In the genomic region with DNA sequence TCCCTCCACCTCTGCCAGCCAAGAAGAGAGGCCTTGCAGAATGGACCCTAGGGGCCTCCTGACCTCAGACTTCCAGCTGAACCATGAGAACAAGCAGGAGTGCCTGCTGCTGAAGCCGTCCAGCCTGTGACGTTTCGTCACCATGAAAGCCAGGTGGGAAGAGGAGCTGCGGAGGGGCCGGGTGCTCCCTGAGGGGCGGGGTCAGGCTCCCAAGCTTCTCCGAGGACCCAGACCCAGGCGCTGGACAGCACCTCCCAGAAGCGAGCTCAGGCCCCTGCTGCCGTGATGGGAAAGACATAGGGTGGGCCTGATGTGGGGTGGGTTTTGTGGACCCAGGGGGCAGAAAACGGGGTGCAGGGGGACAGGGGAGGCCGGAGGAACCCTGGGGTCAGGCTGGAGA, we compare ENCODE assay signal across 20 cellular contexts.
DNase-seq lines count a peak whose midpoint lies in the region; ATAC-seq, FAIRE-seq and TF ChIP-seq lines count a peak whose summit lies in the region.
"Had no signal": no experiment of that assay in that cellular context is flagged by ENCODE, and none has a peak within 500 bp of the region (broad histone marks: within the 10 kb centered on the region; RNA-seq: fewer than 3 reads in every experiment).

No MANE protein-coding gene starts in this region.

- FAIRE-seq in frontal cortex (lab: Jason Lieb, UNC) = no peak
- FAIRE-seq: RCC 7860 had no signal

- TF ChIP-seq CTCF in GM23338 (conservative IDR thresholded peaks at IDR 0.05; ENCODE audit: low read depth in 2 of 2) = no peak
- TF ChIP-seq CTCF in HEK293 (tag by site-specific recombination; IDR thresholded peaks at IDR 0.05) = no peak
- no peak for TF ChIP-seq CTCF in nephron progenitor cell (IDR thresholded peaks at IDR 0.05)
- no peak for TF ChIP-seq CTCF in CD8-positive, alpha-beta T cell (IDR thresholded peaks at IDR 0.05)

- intact Hi-C loops in CD8-positive, alpha-beta T cell (cut with DNase I, micrococcal nuclease) = no loop called here

- H3K9me3 Mint-ChIP-seq in GM23338 = peaks cover 12% of the 10 kb centered on the region
- peaks cover 13% of the 10 kb centered on the region for H3K9me3 Mint-ChIP-seq in nephron progenitor cell
- H3K9me3 Mint-ChIP-seq in CD8-positive, alpha-beta T cell = peaks cover 9% of the 10 kb centered on the region

- H3K4me1 Mint-ChIP-seq in GM23338 = peaks cover 14% of the 10 kb centered on the region
- H3K4me1 Mint-ChIP-seq in nephron progenitor cell = peaks cover 22% of the 10 kb centered on the region
- H3K4me1 Mint-ChIP-seq in CD8-positive, alpha-beta T cell (ENCODE audit: low read depth) = no peaks in the 10 kb centered on the region
- H3K4me1 Mint-ChIP-seq: CD4-positive, CD25-positive, alpha-beta regulatory T cell had no signal

- H3K4me3 ChIP-seq in GM23338 (no peak overlapping the region), HEK293 (ENCODE audit: low read depth, low read length) (no peak overlapping the region)
- no peak overlapping the region for H3K4me3 ChIP-seq in CD8-positive, alpha-beta T cell (ENCODE audit: low read depth, low read length)

- CTCF ChIA-PET in HEK293 (lab: Yijun Ruan, JAX) = interaction anchor here (1.0 to 1.3 kb wide), 2 partner anchors 12 to 86 kb away, joined by 3 to 4 read pairs; no protein-coding TSS in a partner anchor
- CTCF ChIA-PET in CD8-positive, alpha-beta T cell (lab: Charles Lee) = no interaction called here

- H3K36me3 ChIP-seq in GM23338 (ENCODE audit: insufficient read depth) (no peaks in the 10 kb centered on the region), HEK293 (ENCODE audit: control insufficient read depth in 2 of 2, insufficient read depth in 1 of 2, low read length in 2 of 2) (no peaks in the 10 kb centered on the region)
- H3K36me3 ChIP-seq in CD8-positive, alpha-beta T cell (ENCODE audit: insufficient read depth, low read length) = no peaks in the 10 kb centered on the region

- H3K4me2 ChIP-seq in GM23338 = no peak overlapping the region

- peak; percentile 49 for DNase-seq in GM23338 (ENCODE audit: low spot score)
- peak; percentile 76 for DNase-seq in iPS-NIHi11 (ENCODE audit: low spot score)
- DNase-seq in nephron progenitor cell = peak; percentile 46
- no peak for DNase-seq in frontal cortex (ENCODE audit: low spot score in 2 of 2)
- no peak for DNase-seq in stimulated activated CD4-positive, alpha-beta T cell treated with anti-CD3 and anti-CD28 coated beads, Interleukin-12 subunit alpha, Interleukin-12 subunit beta, amount 100 ng/mL, for 4 hours
- no peak for DNase-seq in CD8-positive, alpha-beta T cell
- DNase-seq: CD4-positive, CD25-positive, alpha-beta regulatory T cell; COR-L47; DMS79; HCEC 1CT; IMR-90; NCI-H1105; NCI-H146; NCI-H2029; NCI-H345; NCI-H524; NCI-H774; OCI-M1 had no signal

- peaks cover 4% of the 10 kb centered on the region; the same call in 1 of the 2 replicates for H3K4me1 ChIP-seq in GM23338 (ENCODE audit: insufficient read depth)
- H3K4me1 ChIP-seq in HEK293 (ENCODE audit: control insufficient read depth, insufficient read depth, low read length) = no peaks in the 10 kb centered on the region
- no peaks in the 10 kb centered on the region for H3K4me1 ChIP-seq in CD8-positive, alpha-beta T cell (ENCODE audit: insufficient read depth, low read length)

- no peaks in the 10 kb centered on the region; the same call in 1 of the 2 replicates for H3K9me3 ChIP-seq in HEK293 (ENCODE audit: control insufficient read depth, insufficient read depth, low read depth, low read length)
- H3K9me3 ChIP-seq in CD8-positive, alpha-beta T cell (ENCODE audit: low read length) = no peaks in the 10 kb centered on the region

- H3K27ac ChIP-seq in GM23338 (ENCODE audit: low read depth) = no peak overlapping the region
- no peak overlapping the region for H3K27ac ChIP-seq in HEK293 (ENCODE audit: extremely low read depth, low read depth, low read length)
- H3K27ac ChIP-seq in CD8-positive, alpha-beta T cell (ENCODE audit: low read depth, low read length) = no peak overlapping the region

- H3K27me3 Mint-ChIP-seq in GM23338 (ENCODE audit: insufficient read depth, low read depth, poor library complexity) (peaks cover 7% of the 10 kb centered on the region), nephron progenitor cell (ENCODE audit: low read depth, poor library complexity) (no peaks in the 10 kb centered on the region)
- H3K27me3 Mint-ChIP-seq in CD8-positive, alpha-beta T cell (ENCODE audit: low read depth) = no peaks in the 10 kb centered on the region
- H3K27me3 Mint-ChIP-seq: CD4-positive, CD25-positive, alpha-beta regulatory T cell had no signal

- no peaks in the 10 kb centered on the region for H3K9me2 ChIP-seq in GM23338 (ENCODE audit: insufficient read depth)

- peaks cover 3% of the 10 kb centered on the region; the same call in 1 of the 3 replicates for H3K36me3 Mint-ChIP-seq in GM23338 (ENCODE audit: low read depth)
- H3K36me3 Mint-ChIP-seq in nephron progenitor cell (ENCODE audit: low read depth) = no peaks in the 10 kb centered on the region
- H3K36me3 Mint-ChIP-seq in CD8-positive, alpha-beta T cell = peaks cover 4% of the 10 kb centered on the region

- H3K27ac Mint-ChIP-seq in GM23338 (no peak overlapping the region), nephron progenitor cell (no peak overlapping the region)
- H3K27ac Mint-ChIP-seq in CD8-positive, alpha-beta T cell = no peak overlapping the region
- H3K27ac Mint-ChIP-seq: CD4-positive, CD25-positive, alpha-beta regulatory T cell had no signal

- no peaks in the 10 kb centered on the region for H4K20me1 ChIP-seq in GM23338 (replicated peaks; ENCODE audit: insufficient read depth)

- H3K27me3 ChIP-seq in GM23338 (ENCODE audit: insufficient read depth) = no peaks in the 10 kb centered on the region
- H3K27me3 ChIP-seq in CD8-positive, alpha-beta T cell (ENCODE audit: insufficient read depth, low read length) = no peaks in the 10 kb centered on the region

- ATAC-seq in GM23338 = peak; percentile 74
- no peak for ATAC-seq in CD8-positive, alpha-beta T cell

- H3F3A ChIP-seq in GM23338 (replicated peaks; ENCODE audit: low read depth) = no peaks in the 10 kb centered on the region

- no peak overlapping the region for H2AFZ ChIP-seq in GM23338

- H3K79me2 ChIP-seq in GM23338 (replicated peaks; ENCODE audit: insufficient read depth) = no peaks in the 10 kb centered on the region

- H3K4me3 Mint-ChIP-seq in GM23338 = no peak overlapping the region
- H3K4me3 Mint-ChIP-seq in nephron progenitor cell = no peak overlapping the region
- no peak overlapping the region for H3K4me3 Mint-ChIP-seq in CD8-positive, alpha-beta T cell
- H3K4me3 Mint-ChIP-seq: CD4-positive, CD25-positive, alpha-beta regulatory T cell had no signal

- POLR2A ChIA-PET in HEK293 (lab: Yijun Ruan, JAX) = no interaction called here
- POLR2A ChIA-PET in CD8-positive, alpha-beta T cell (lab: Charles Lee) = no interaction called here

TF ChIP-seq in GM23338, 12 proteins besides CTCF, POLR2A, EP300 and RAD21 (continues in another document):
- TF ChIP-seq ZNF331 (CRISPR knock-in tag; IDR thresholded peaks at IDR 0.05; ENCODE audit: low read depth) = no peak
- TF ChIP-seq, protein P1, sequence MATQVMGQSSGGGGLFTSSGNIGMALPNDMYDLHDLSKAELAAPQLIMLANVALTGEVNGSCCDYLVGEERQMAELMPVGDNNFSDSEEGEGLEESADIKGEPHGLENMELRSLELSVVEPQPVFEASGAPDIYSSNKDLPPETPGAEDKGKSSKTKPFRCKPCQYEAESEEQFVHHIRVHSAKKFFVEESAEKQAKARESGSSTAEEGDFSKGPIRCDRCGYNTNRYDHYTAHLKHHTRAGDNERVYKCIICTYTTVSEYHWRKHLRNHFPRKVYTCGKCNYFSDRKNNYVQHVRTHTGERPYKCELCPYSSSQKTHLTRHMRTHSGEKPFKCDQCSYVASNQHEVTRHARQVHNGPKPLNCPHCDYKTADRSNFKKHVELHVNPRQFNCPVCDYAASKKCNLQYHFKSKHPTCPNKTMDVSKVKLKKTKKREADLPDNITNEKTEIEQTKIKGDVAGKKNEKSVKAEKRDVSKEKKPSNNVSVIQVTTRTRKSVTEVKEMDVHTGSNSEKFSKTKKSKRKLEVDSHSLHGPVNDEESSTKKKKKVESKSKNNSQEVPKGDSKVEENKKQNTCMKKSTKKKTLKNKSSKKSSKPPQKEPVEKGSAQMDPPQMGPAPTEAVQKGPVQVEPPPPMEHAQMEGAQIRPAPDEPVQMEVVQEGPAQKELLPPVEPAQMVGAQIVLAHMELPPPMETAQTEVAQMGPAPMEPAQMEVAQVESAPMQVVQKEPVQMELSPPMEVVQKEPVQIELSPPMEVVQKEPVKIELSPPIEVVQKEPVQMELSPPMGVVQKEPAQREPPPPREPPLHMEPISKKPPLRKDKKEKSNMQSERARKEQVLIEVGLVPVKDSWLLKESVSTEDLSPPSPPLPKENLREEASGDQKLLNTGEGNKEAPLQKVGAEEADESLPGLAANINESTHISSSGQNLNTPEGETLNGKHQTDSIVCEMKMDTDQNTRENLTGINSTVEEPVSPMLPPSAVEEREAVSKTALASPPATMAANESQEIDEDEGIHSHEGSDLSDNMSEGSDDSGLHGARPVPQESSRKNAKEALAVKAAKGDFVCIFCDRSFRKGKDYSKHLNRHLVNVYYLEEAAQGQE (IDR thresholded peaks at IDR 0.05; ENCODE audit: unreplicated experiment) = peak; percentile 58

TF ChIP-seq in HEK293, 187 proteins besides CTCF, POLR2A, EP300 and RAD21 (continues in another document):
- TF ChIP-seq, protein P1 (tag by site-specific recombination; IDR thresholded peaks at IDR 0.05) = peak; percentile 49

Comparison
In these comparisons a context has a peak if more than half of its experiments do, and no peak if none do; other contexts are left out.
1. DNase-seq: peak in GM23338 (single experiment), iPS-NIHi11 (single experiment) and nephron progenitor cell (single experiment); none in frontal cortex (0 of 2), stimulated activated CD4-positive, alpha-beta T cell treated with anti-CD3 and anti-CD28 coated beads, Interleukin-12 subunit alpha, Interleukin-12 subunit beta, amount 100 ng/mL, for 4 hours (single experiment) and CD8-positive, alpha-beta T cell (0 of 7).